ENCODE assay signal across 19 cellular contexts in genomic region chr12:88058719-88059077, GRCh38. TPM values are rescaled to one million over a fixed set of nuclear protein-coding genes. Genes with fewer than 3 reads are reported as not detected.
"Had no signal": no experiment of that assay in that cellular context is flagged by ENCODE, and none has a peak within 500 bp of the region (broad histone marks: within the 10 kb centered on the region; RNA-seq: fewer than 3 reads in every experiment).

No MANE protein-coding gene starts in this region.

- H3K4me3 Mint-ChIP-seq: activated CD4-positive, alpha-beta memory T cell treated with anti-CD3 and anti-CD28 coated beads for 36 hours; activated naive CD8-positive, alpha-beta T cell; nephron progenitor cell; T-helper 17 cell had no signal

- ATAC-seq: left lung; stimulated activated naive CD8-positive, alpha-beta T cell treated with anti-CD3 and anti-CD28 coated beads, Interleukin-15, Interleukin-2, amounts not matched to agents 100 U/mL and 50 U/mL, for 24 hours; T-helper 17 cell had no signal

- DNase-seq: activated CD4-positive, alpha-beta memory T cell treated with anti-CD3 and anti-CD28 coated beads for 36 hours; activated CD4-positive, alpha-beta T cell treated with anti-CD3 and anti-CD28 coated beads for 48 hours; cerebellar nuclear complex; esophagus squamous epithelium; kidney; left lung; nephron progenitor cell; retina; stimulated activated CD4-positive, alpha-beta T cell treated with anti-CD3 and anti-CD28 coated beads, Interleukin-4, amount 100 ng/mL, for 24 hours; stimulated activated naive CD8-positive, alpha-beta T cell treated with anti-CD3 and anti-CD28 coated beads, Interleukin-15, Interleukin-2, amounts not matched to agents 100 U/mL and 50 U/mL, for 24 hours; SW 1271; T-helper 17 cell; upper lobe of right lung had no signal

- H3K4me1 ChIP-seq: breast epithelium, esophagus squamous epithelium, left lung, upper lobe of right lung had no signal

- H3K27ac Mint-ChIP-seq: activated CD4-positive, alpha-beta memory T cell treated with anti-CD3 and anti-CD28 coated beads for 36 hours; activated naive CD8-positive, alpha-beta T cell; nephron progenitor cell; T-helper 17 cell had no signal

- H3K4me1 Mint-ChIP-seq: nephron progenitor cell had no signal

- H3K27ac ChIP-seq: adrenal gland, breast epithelium, coronary artery, esophagus squamous epithelium, left lung, SK-N-MC, upper lobe of right lung had no signal

- H3K4me3 ChIP-seq: adrenal gland, breast epithelium, coronary artery, esophagus squamous epithelium, left lung, SK-N-MC, upper lobe of right lung had no signal

- H3K27me3 ChIP-seq: adrenal gland, breast epithelium, esophagus squamous epithelium, left lung, upper lobe of right lung had no signal

- H3K9me3 ChIP-seq: adrenal gland, breast epithelium, esophagus squamous epithelium, left lung, upper lobe of right lung had no signal

- H3K9me3 Mint-ChIP-seq: activated CD4-positive, alpha-beta memory T cell treated with anti-CD3 and anti-CD28 coated beads for 36 hours; nephron progenitor cell had no signal

- H3K27me3 Mint-ChIP-seq: activated CD4-positive, alpha-beta memory T cell treated with anti-CD3 and anti-CD28 coated beads for 36 hours; activated naive CD8-positive, alpha-beta T cell; T-helper 17 cell had no signal

RNA-seq across cellular contexts. Expression of gene C12orf50, which starts 29.5 kb away (rescaled TPM):
- total RNA-seq: activated CD4-positive, alpha-beta memory T cell treated with anti-CD3 and anti-CD28 coated beads for 36 hours; breast epithelium; esophagus squamous epithelium; subcutaneous adipose tissue; upper lobe of right lung had no signal
